ENCODE assay signal across 8 cellular contexts in genomic region chr7:149624006-149624405, GRCh38.
DNase-seq lines count a peak whose midpoint lies in the region; ATAC-seq, FAIRE-seq and TF ChIP-seq lines count a peak whose summit lies in the region.

No MANE protein-coding gene starts in this region.

- H3K36me3 Mint-ChIP-seq in MCF 10A (ENCODE audit: insufficient read depth, unreplicated experiment): peaks cover 38% of the 10 kb centered on the region

- BruUV-seq in MCF 10A (replicated peaks; lab: Mats Ljungman, UMichigan): no TSS peak

- no peaks in the 10 kb centered on the region for H3K9me3 Mint-ChIP-seq in MCF 10A (ENCODE audit: unreplicated experiment)

- peak overlapping the region; percentile 94 for H3K4me3 Mint-ChIP-seq in MCF 10A (ENCODE audit: unreplicated experiment)

- H3K36me3 ChIP-seq in kidney (ENCODE audit: control insufficient read depth in 1 of 2, insufficient read depth in 2 of 2, low read length in 2 of 2): peaks cover 12 to 20% of the 10 kb centered on the region in 2 donors

- H3K4me1 ChIP-seq in kidney (ENCODE audit: control insufficient read depth in 1 of 2, insufficient read depth in 1 of 2, low read depth in 1 of 2, low read length in 2 of 2): peaks cover 8 to 15% of the 10 kb centered on the region in 2 donors

- DNase-seq in NCI-H82 (lab: John Stamatoyannopoulos, UW): peak; percentile 46
- DNase-seq in NCI-H82 treated with DMSO at 0.1 percent for 48 hours (lab: John Stamatoyannopoulos, UW; ENCODE audit: unreplicated experiment): no peak
- peak; percentile 27 for DNase-seq in T-helper 22 cell (ENCODE audit: low read depth)
- DNase-seq in MCF 10A (ENCODE audit: unreplicated experiment): peak; percentile 36
- peak; percentile 78 for DNase-seq in kidney
- peak; percentile 26 for DNase-seq in stimulated activated CD4-positive, alpha-beta T cell treated with anti-CD3 and anti-CD28 coated beads, Interleukin-2, amount 100 ng/mL, for 4 hours (ENCODE audit: low read depth)
- DNase-seq in NCI-H128 (lab: John Stamatoyannopoulos, UW; ENCODE audit: unreplicated experiment): no peak

- H3K9me3 ChIP-seq in kidney (ENCODE audit: control insufficient read depth in 1 of 2, low read length in 2 of 2): no peaks in the 10 kb centered on the region

- H3K4me1 Mint-ChIP-seq in MCF 10A (ENCODE audit: insufficient read depth, unreplicated experiment): peaks cover 21% of the 10 kb centered on the region

- H3K27me3 Mint-ChIP-seq in MCF 10A (ENCODE audit: insufficient read depth, unreplicated experiment): peaks cover 24% of the 10 kb centered on the region

- CTCF ChIA-PET in MCF 10A (lab: Yijun Ruan, JAX): interaction anchor here (0.6 to 2.1 kb wide), 13 partner anchors 10 to 382 kb away, joined by 3 to 9 read pairs (median 4); no protein-coding TSS in a partner anchor

- H3K27ac ChIP-seq in kidney (ENCODE audit: low read depth in 2 of 2, low read length in 2 of 2): peak overlapping the region in 1 of 2 donors; percentile 75

- FAIRE-seq in kidney (lab: Jason Lieb, UNC): no peak

- TF ChIP-seq CTCF in MCF 10A (IDR thresholded peaks at IDR 0.05; ENCODE audit: unreplicated experiment) (no peak), kidney (IDR thresholded peaks at IDR 0.05; ENCODE audit: borderline replicate concordance, extremely low read depth, insufficient read depth) (no peak)

- intact Hi-C loops in MCF 10A (cut with micrococcal nuclease): no loop called here
- intact Hi-C loops in kidney (cut with DNase I): no loop called here

- H3K27ac Mint-ChIP-seq in MCF 10A (ENCODE audit: low read depth, unreplicated experiment): peak overlapping the region; percentile 78

- H3K9ac ChIP-seq in kidney (ENCODE audit: low read length in 2 of 2): peak overlapping the region; percentile 83 to 88

- POLR2A ChIA-PET in MCF 10A (lab: Yijun Ruan, JAX): interaction anchor here (0.6 to 2.1 kb wide), 11 partner anchors 10 to 476 kb away, joined by 3 to 6 read pairs (median 4); partner anchors contain the start of genes ZNF282 and ZNF783

- H3K4me3 ChIP-seq in kidney (ENCODE audit: low read length in 2 of 2): peak overlapping the region; percentile 88 to 90

- peak; percentile 20 for ATAC-seq in HG03159 (IDR thresholded peaks at IDR 0.05; ENCODE audit: unreplicated experiment)

Comparison
In these comparisons a context has a peak if more than half of its experiments do, and no peak if none do; other contexts are left out.
1. DNase-seq: peak in NCI-H82 (single experiment), T-helper 22 cell (single experiment), MCF 10A (single experiment), kidney (single experiment) and stimulated activated CD4-positive, alpha-beta T cell treated with anti-CD3 and anti-CD28 coated beads, Interleukin-2, amount 100 ng/mL, for 4 hours (single experiment); none in NCI-H82 treated with DMSO at 0.1 percent for 48 hours (single experiment) and NCI-H128 (single experiment).